21 cellular contexts compared by ENCODE assay signal in genomic region chr7:39909526-39909925, GRCh38. TPM values are rescaled to one million over a fixed set of nuclear protein-coding genes. Genes with fewer than 3 reads are reported as not detected.
A peak's percentile ranks its signal among the peaks of the same experiment; 100 is the strongest.
DNase-seq lines count a peak whose midpoint lies in the region; ATAC-seq and TF ChIP-seq lines count a peak whose summit lies in the region.
"Had no signal": no experiment of that assay in that cellular context is flagged by ENCODE, and none has a peak within 500 bp of the region (broad histone marks: within the 10 kb centered on the region; RNA-seq: fewer than 3 reads in every experiment).

No MANE protein-coding gene starts in this region.

- H3K4me2 ChIP-seq in neuronal stem cell (ENCODE audit: insufficient read depth, low read length, poor library complexity, severe bottlenecking) = no peak overlapping the region
- H3K4me2 ChIP-seq: A549 had no signal

- H3K36me3 ChIP-seq in esophagus muscularis mucosa = no peaks in the 10 kb centered on the region
- H3K36me3 ChIP-seq in neuronal stem cell (replicated peaks in 1 of 2; ENCODE audit: control insufficient read depth in 2 of 2, insufficient read depth in 2 of 2, low read length in 2 of 2) = no peaks in the 10 kb centered on the region
- no peaks in the 10 kb centered on the region for H3K36me3 ChIP-seq in endodermal cell (ENCODE audit: control insufficient read depth, insufficient read depth, low read length)
- H3K36me3 ChIP-seq: BE2C; BLaER1 treated with 17β-estradiol and CSF1 and Interleukin-3, amounts not matched to agents 10 nM and 100 nM; HAP-1 had no signal

- H3K27me3 Mint-ChIP-seq in endodermal cell (ENCODE audit: insufficient read depth) = no peaks in the 10 kb centered on the region
- H3K27me3 Mint-ChIP-seq: CD4-positive, alpha-beta T cell had no signal

- H3K4me3 ChIP-seq in NB4 (ENCODE audit: low read depth, low read length) (peak overlapping the region; percentile 62), esophagus muscularis mucosa (no peak overlapping the region), neuronal stem cell (ENCODE audit: low read length in 2 of 2) (no peak overlapping the region), endodermal cell (ENCODE audit: low read length) (no peak overlapping the region)
- H3K4me3 ChIP-seq: A549; BLaER1 treated with 17β-estradiol and CSF1 and Interleukin-3, amounts not matched to agents 10 nM and 100 nM; GM12878; GM23248; HAP-1 had no signal

- H3K9me3 ChIP-seq in esophagus muscularis mucosa (peaks cover 0 to 17% (median 9%) of the 10 kb centered on the region in 4 donors), neuronal stem cell (replicated peaks in 1 of 2; ENCODE audit: control insufficient read depth in 2 of 2, insufficient read depth in 1 of 2, low read depth in 1 of 2, low read length in 2 of 2) (no peaks in the 10 kb centered on the region), endodermal cell (ENCODE audit: control insufficient read depth, low read length) (peaks cover 7% of the 10 kb centered on the region)
- H3K9me3 ChIP-seq: A549, BE2C had no signal

- TF ChIP-seq CTCF in NB4 (IDR thresholded peaks at IDR 0.05; ENCODE audit: low read depth, low read length) = no peak
- no peak for TF ChIP-seq CTCF in esophagus muscularis mucosa (IDR thresholded peaks at IDR 0.05)
- TF ChIP-seq CTCF in endodermal cell (conservative IDR thresholded peaks at IDR 0.05) = no peak

- no peak overlapping the region for H2AFZ ChIP-seq in neuronal stem cell (ENCODE audit: low read length)
- H2AFZ ChIP-seq: GM23248 had no signal

- TF ChIP-seq EP300 in esophagus muscularis mucosa (IDR thresholded peaks at IDR 0.05) = no peak

- DNase-seq in NB4 (ENCODE audit: low read depth) (no peak), esophagus muscularis mucosa (ENCODE audit: extremely low spot score) (peak; percentile 37), neuronal stem cell (ENCODE audit: low spot score) (no peak), NOMO-1 (lab: John Stamatoyannopoulos, UW; ENCODE audit: unreplicated experiment in 2 of 2) (no peak), endodermal cell (no peak), NCI-H2227 (lab: John Stamatoyannopoulos, UW; ENCODE audit: unreplicated experiment) (no peak)
- DNase-seq: 8988T; ACHN; CD4-positive, alpha-beta T cell; CD8-positive, alpha-beta memory T cell; DMS 273 treated with DMSO at 0.1 percent for 48 hours; DMS79; GDM1 had no signal

- H3K27ac ChIP-seq in esophagus muscularis mucosa (replicated peaks in 1 of 4) (no peak overlapping the region), neuronal stem cell (replicated peaks; ENCODE audit: low read length) (no peak overlapping the region), endodermal cell (ENCODE audit: low read depth, low read length) (no peak overlapping the region)
- H3K27ac ChIP-seq: A549, GM23248 had no signal

- H2BK15ac ChIP-seq in neuronal stem cell (ENCODE audit: low read length) = no peak overlapping the region

- H3K9me3 Mint-ChIP-seq in endodermal cell = peaks cover 7% of the 10 kb centered on the region

- no peak overlapping the region for H4K91ac ChIP-seq in neuronal stem cell (ENCODE audit: low read depth, low read length, poor library complexity)

- H2BK120ac ChIP-seq in neuronal stem cell (ENCODE audit: low read depth, low read length) = no peak overlapping the region

- no peak overlapping the region for H2BK5ac ChIP-seq in neuronal stem cell (ENCODE audit: low read length)

- H3K27ac Mint-ChIP-seq in endodermal cell = no peak overlapping the region
- H3K27ac Mint-ChIP-seq: CD14-positive monocyte; CD4-positive, alpha-beta T cell; CD8-positive, alpha-beta memory T cell had no signal

- H3K36me3 Mint-ChIP-seq in endodermal cell (ENCODE audit: low read depth) = no peaks in the 10 kb centered on the region
- H3K36me3 Mint-ChIP-seq: CD14-positive monocyte had no signal

- H4K8ac ChIP-seq in neuronal stem cell (ENCODE audit: low read depth, low read length) = no peak overlapping the region

- no peak for ATAC-seq in HG03439 (IDR thresholded peaks at IDR 0.05; ENCODE audit: unreplicated experiment)
- ATAC-seq: GM12878 had no signal

- no peak overlapping the region for H3K23ac ChIP-seq in neuronal stem cell (ENCODE audit: low read depth, low read length, poor library complexity)

- no peak overlapping the region for H2BK12ac ChIP-seq in neuronal stem cell (ENCODE audit: low read length)

- no peak for TF ChIP-seq POLR2A in NB4 (IDR thresholded peaks at IDR 0.05; ENCODE audit: extremely low read depth, insufficient read length)
- no peak for TF ChIP-seq POLR2A in esophagus muscularis mucosa (IDR thresholded peaks at IDR 0.05; ENCODE audit: low read depth)

- H3K27me3 ChIP-seq in esophagus muscularis mucosa = no peaks in the 10 kb centered on the region
- H3K27me3 ChIP-seq in neuronal stem cell (ENCODE audit: control insufficient read depth in 3 of 3, insufficient read depth in 3 of 3, low read depth in 1 of 3, low read length in 3 of 3) = no peaks in the 10 kb centered on the region
- no peaks in the 10 kb centered on the region for H3K27me3 ChIP-seq in endodermal cell (ENCODE audit: control insufficient read depth, insufficient read depth, low read length, poor library complexity, severe bottlenecking)
- H3K27me3 ChIP-seq: BLaER1 treated with 17β-estradiol and CSF1 and Interleukin-3, amounts not matched to agents 10 nM and 100 nM had no signal

- peak overlapping the region; percentile 26 for H2AK5ac ChIP-seq in neuronal stem cell (ENCODE audit: low read depth, low read length)

- H3K4me3 Mint-ChIP-seq in endodermal cell = no peak overlapping the region
- H3K4me3 Mint-ChIP-seq: CD14-positive monocyte; CD4-positive, alpha-beta T cell; CD8-positive, alpha-beta memory T cell had no signal

- H3K9ac ChIP-seq in neuronal stem cell (ENCODE audit: low read depth, low read length, poor library complexity) (no peak overlapping the region), endodermal cell (ENCODE audit: extremely low read depth, low read length, poor library complexity, severe bottlenecking) (no peak overlapping the region)
- H3K9ac ChIP-seq: BLaER1 treated with 17β-estradiol and CSF1 and Interleukin-3, amounts not matched to agents 10 nM and 100 nM; GM23248 had no signal

- H3K4me1 Mint-ChIP-seq in endodermal cell = no peaks in the 10 kb centered on the region

- H3K18ac ChIP-seq in neuronal stem cell (ENCODE audit: low read length) = no peak overlapping the region

- H3K4me1 ChIP-seq in esophagus muscularis mucosa (no peaks in the 10 kb centered on the region), neuronal stem cell (ENCODE audit: control insufficient read depth in 2 of 2, insufficient read depth in 1 of 2, low read depth in 1 of 2, low read length in 2 of 2) (no peaks in the 10 kb centered on the region), endodermal cell (ENCODE audit: control insufficient read depth, insufficient read depth, low read length) (no peaks in the 10 kb centered on the region)
- H3K4me1 ChIP-seq: A549, HAP-1 had no signal

- no peaks in the 10 kb centered on the region for H3K79me1 ChIP-seq in neuronal stem cell (ENCODE audit: low read depth, low read length)

- H3K4ac ChIP-seq in neuronal stem cell (ENCODE audit: low read length) = no peak overlapping the region

- 100% methylated on average over 1 of the region's 1 CpG for WGBS in esophagus muscularis mucosa
- WGBS in neuronal stem cell (ENCODE audit: extremely low coverage in 2 of 2, insufficient read length in 2 of 2, insufficient replicate concordance in 1 of 2), 2 donors = no CpG with 5 or more reads among the region's 1 CpG
- WGBS in endodermal cell (ENCODE audit: insufficient coverage in 1 of 2, insufficient read length in 1 of 2), 2 experiments = 96% methylated on average over 1 of the region's 1 CpG; no CpG with 5 or more reads in 1 of the 2 experiments

- no peak overlapping the region for H3K14ac ChIP-seq in neuronal stem cell (ENCODE audit: low read length)

- intact Hi-C loops in esophagus muscularis mucosa (cut with DNase I) = no loop called here

RNA-seq across cellular contexts. Expression of gene CDK13, which starts 40.5 kb away (rescaled TPM):
- total RNA-seq in esophagus muscularis mucosa (10 to 100 TPM; 50.9 to 73.5 (median 63.5) TPM), endodermal cell (10 to 100 TPM; 60.8 to 77.7 TPM)
- polyA plus RNA-seq in neuronal stem cell (2013, experiment 1 of 2) = 25.0 TPM
- 23.9 TPM for polyA plus RNA-seq in neuronal stem cell (2013, experiment 2 of 2)
- polyA plus RNA-seq in endodermal cell (2013, experiment 1 of 2) = 35.6 TPM
- 45.2 TPM for polyA plus RNA-seq in endodermal cell (2013, experiment 2 of 2)
